ENCODE assay signal across 18 cellular contexts in genomic region chr2:198101688-198102087, GRCh38.
DNase-seq lines count a peak whose midpoint lies in the region; ATAC-seq and TF ChIP-seq lines count a peak whose summit lies in the region.
"Had no signal": no experiment of that assay in that cellular context is flagged by ENCODE, and none has a peak within 500 bp of the region (broad histone marks: within the 10 kb centered on the region; RNA-seq: fewer than 3 reads in every experiment).

No MANE protein-coding gene starts in this region.

- ATAC-seq in Right ventricle myocardium inferior (peak; percentile 13), heart left ventricle (peak in 3 of 4 donors; percentile 15 to 56 (median 37))
- ATAC-seq: CD8-positive, alpha-beta T cell; HCT116 had no signal

- intact Hi-C loops in Right ventricle myocardium inferior (cut with DNase I) (no loop called here), cardiac septum (cut with DNase I) (no loop called here), heart left ventricle (cut with DNase I) (no loop called here), left ventricle myocardium inferior (cut with micrococcal nuclease) (no loop called here)

- peaks cover 0 to 69% (median 27%) of the 10 kb centered on the region in 12 donors for H3K4me1 ChIP-seq in heart left ventricle
- peaks cover 78% of the 10 kb centered on the region for H3K4me1 ChIP-seq in left ventricle myocardium inferior
- H3K4me1 ChIP-seq: BLaER1, Caco-2 had no signal

- H3K36me3 ChIP-seq in heart left ventricle (peaks cover 0 to 19% (median 0%) of the 10 kb centered on the region in 9 donors), left ventricle myocardium inferior (peaks cover 18% of the 10 kb centered on the region)
- H3K36me3 ChIP-seq: BLaER1 had no signal

- no peak for TF ChIP-seq POLR2A in heart left ventricle (IDR thresholded peaks at IDR 0.05)

- H3K9me3 ChIP-seq in heart left ventricle: peaks cover 0 to 3% (median 0%) of the 10 kb centered on the region in 12 donors
- H3K9me3 ChIP-seq in left ventricle myocardium inferior (replicated peaks): no peaks in the 10 kb centered on the region
- H3K9me3 ChIP-seq: BLaER1, Caco-2 had no signal

- H3K27me3 ChIP-seq in heart left ventricle: no peaks in the 10 kb centered on the region
- H3K27me3 ChIP-seq in left ventricle myocardium inferior (ENCODE audit: low read depth): no peaks in the 10 kb centered on the region
- H3K27me3 ChIP-seq: BLaER1 had no signal

- H3K4me3 ChIP-seq in heart left ventricle: no peak overlapping the region
- H3K4me3 ChIP-seq in left ventricle myocardium inferior: no peak overlapping the region
- H3K4me3 ChIP-seq: BLaER1, GM23248 had no signal

- DNase-seq in Right ventricle myocardium inferior (ENCODE audit: missing footprints): no peak
- DNase-seq in cardiac septum (ENCODE audit: low spot score): no peak
- DNase-seq in heart left ventricle: no peak
- DNase-seq in left ventricle myocardium inferior: no peak
- DNase-seq in mucosa of gallbladder (ENCODE audit: low spot score): no peak
- no peak for DNase-seq in anterior cingulate cortex (lab: John Stamatoyannopoulos, UW)
- no peak for DNase-seq in activated CD4-positive, alpha-beta T cell treated with anti-CD3 and anti-CD28 coated beads, Interleukin-2, amount 50 U/mL, for 4 hours
- DNase-seq: Caco-2; CD4-positive, CD25-positive, alpha-beta regulatory T cell; CD8-positive, alpha-beta T cell; DMS153; DND-41; GM23248; H7 had no signal

- 62 to 74% (median 64%) methylated on average over 3 of the region's 3 CpGs for WGBS in heart left ventricle, 4 donors

- H3K27ac ChIP-seq in heart left ventricle (peak overlapping the region in 2 of 12 donors; percentile 48 to 56), left ventricle myocardium inferior (replicated peaks) (peak overlapping the region; percentile 62)
- H3K27ac ChIP-seq: 22Rv1, BLaER1, C4-2B, GM23248 had no signal

- TF ChIP-seq CTCF in heart left ventricle (IDR thresholded peaks at IDR 0.05) (no peak), left ventricle myocardium inferior (IDR thresholded peaks at IDR 0.05; ENCODE audit: borderline replicate concordance) (no peak)
